In the genomic region with DNA sequence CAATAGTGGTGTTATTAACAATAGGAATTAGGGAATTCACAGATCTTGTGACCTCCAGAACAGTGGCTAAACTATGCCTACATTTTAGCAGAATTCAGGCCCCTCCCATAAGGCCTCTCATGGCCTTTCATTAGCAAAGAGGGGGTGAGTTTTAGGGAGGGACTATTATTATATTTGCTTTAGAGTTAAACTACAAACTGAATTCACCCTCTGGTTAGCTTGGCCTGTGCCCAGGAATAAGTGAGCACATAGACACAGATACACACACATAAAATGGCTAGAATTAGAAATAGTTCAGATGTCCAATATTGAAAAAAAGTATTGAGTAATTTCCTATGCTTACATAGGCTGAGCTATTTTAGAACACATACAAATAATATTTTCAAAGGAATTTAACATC, we compare ENCODE assay signal across 28 cellular contexts.
"Had no signal": no experiment of that assay in that cellular context is flagged by ENCODE, and none has a peak within 500 bp of the region (broad histone marks: within the 10 kb centered on the region; RNA-seq: fewer than 3 reads in every experiment).

No MANE protein-coding gene starts in this region.

- DNase-seq: colonic mucosa; cortex of kidney; dermis blood vessel endothelial cell; dorsolateral prefrontal cortex; effector CD4-positive, alpha-beta T cell; effector CD8-positive, alpha-beta T cell; effector memory CD4-positive, alpha-beta T cell; effector memory CD8-positive, alpha-beta T cell; endodermal cell; erythroblast; esophagus squamous epithelium; foreskin fibroblast; foreskin keratinocyte; foreskin melanocyte; gastrocnemius medialis; glutamatergic neuron; head of caudate nucleus; heart left ventricle; heart right ventricle had no signal

- FAIRE-seq: colon, endometrium, endothelial cell of umbilical vein, frontal cortex had no signal

- H3K27me3 ChIP-seq: colonic mucosa, esophagus muscularis mucosa, esophagus squamous epithelium, foreskin keratinocyte, gastrocnemius medialis, gastroesophageal sphincter, heart left ventricle, heart right ventricle had no signal

- H3K27ac ChIP-seq: colonic mucosa, coronary artery, dorsolateral prefrontal cortex, epithelial cell of prostate, esophagus muscularis mucosa, esophagus squamous epithelium, foreskin keratinocyte, gastrocnemius medialis, gastroesophageal sphincter, heart left ventricle, heart right ventricle had no signal

- ATAC-seq: effector memory CD8-positive, alpha-beta T cell; esophagus mucosa; foreskin keratinocyte; gastrocnemius medialis; gastroesophageal sphincter; heart left ventricle; heart right ventricle had no signal

- H3K4me1 ChIP-seq: colonic mucosa, esophagus muscularis mucosa, esophagus squamous epithelium, foreskin keratinocyte, gastrocnemius medialis, gastroesophageal sphincter, heart left ventricle, heart right ventricle had no signal

- H3K4me3 ChIP-seq: colonic mucosa, coronary artery, dorsolateral prefrontal cortex, esophagus muscularis mucosa, esophagus squamous epithelium, gastrocnemius medialis, gastroesophageal sphincter, heart left ventricle, heart right ventricle had no signal

- H3K9me3 ChIP-seq: colonic mucosa, esophagus muscularis mucosa, gastrocnemius medialis, gastroesophageal sphincter had no signal

- H3K36me3 ChIP-seq: colonic mucosa, esophagus muscularis mucosa, esophagus squamous epithelium, gastrocnemius medialis, gastroesophageal sphincter, heart left ventricle, heart right ventricle had no signal
